In genomic region chr4:80184053-80184790, GRCh38 we compare ENCODE assay signal across 8 cellular contexts. TPM values are rescaled to one million over a fixed set of nuclear protein-coding genes. Genes with fewer than 3 reads are reported as not detected.
A peak's percentile ranks its signal among the peaks of the same experiment; 100 is the strongest.
DNase-seq lines count a peak whose midpoint lies in the region; ATAC-seq and TF ChIP-seq lines count a peak whose summit lies in the region.

No MANE protein-coding gene starts in this region.

- CTCF ChIA-PET in CD8-positive, alpha-beta memory T cell (lab: Charles Lee): interaction anchor here (0.6 to 13.4 kb wide), 17 partner anchors 11 to 112 kb away, joined by 3 to 194 read pairs (median 5); partner anchors contain the start of genes ANTXR2 and PRDM8
- CTCF ChIA-PET in PC-9 (lab: Charles Lee): no interaction called here

- H3K4me2 ChIP-seq in PC-9: peak overlapping the region; percentile 91

- peaks cover 36% of the 10 kb centered on the region for H3K4me1 ChIP-seq in CD8-positive, alpha-beta memory T cell (ENCODE audit: insufficient read depth, low read length)
- no peaks in the 10 kb centered on the region for H3K4me1 ChIP-seq in PC-9 (replicated peaks; ENCODE audit: insufficient read depth)
- H3K4me1 ChIP-seq in gastroesophageal sphincter: peaks cover 0 to 61% (median 5%) of the 10 kb centered on the region in 3 donors
- H3K4me1 ChIP-seq in suprapubic skin: peaks cover 33% of the 10 kb centered on the region

- H3F3A ChIP-seq in PC-9 (ENCODE audit: insufficient read depth, low read depth): no peaks in the 10 kb centered on the region

- ATAC-seq in GM19455 (IDR thresholded peaks at IDR 0.05; ENCODE audit: unreplicated experiment) (peak; percentile 95), HG03571 (IDR thresholded peaks at IDR 0.05; ENCODE audit: unreplicated experiment) (peak; percentile 91), gastroesophageal sphincter (peak; percentile 95)

- H3K9me3 ChIP-seq in CD8-positive, alpha-beta memory T cell (ENCODE audit: low read length): no peaks in the 10 kb centered on the region
- H3K9me3 ChIP-seq in PC-9 (ENCODE audit: insufficient read depth, low read depth): no peaks in the 10 kb centered on the region
- H3K9me3 ChIP-seq in gastroesophageal sphincter: peaks cover 0 to 8% (median 0%) of the 10 kb centered on the region in 3 donors
- H3K9me3 ChIP-seq in suprapubic skin: peaks cover 1% of the 10 kb centered on the region

- peak overlapping the region; percentile 97 for H3K4me3 ChIP-seq in CD8-positive, alpha-beta memory T cell (ENCODE audit: low read length)
- H3K4me3 ChIP-seq in PC-9 (peak overlapping the region; percentile 74), gastroesophageal sphincter (peak overlapping the region; percentile 83 to 92), suprapubic skin (peak overlapping the region; percentile 62)

- intact Hi-C loops in PC-9 (cut with micrococcal nuclease; ENCODE audit: unreplicated experiment): loop anchor here (5.0 to 10.0 kb wide), 3 partner anchors 59 to 942 kb away; partner anchors contain the start of gene ANTXR2

- POLR2A ChIA-PET in CD8-positive, alpha-beta memory T cell (lab: Charles Lee): interaction anchor here (0.7 to 4.6 kb wide), 7 partner anchors 12 to 112 kb away, joined by 3 to 34 read pairs (median 12); partner anchors contain the start of genes ANTXR2 and PRDM8
- POLR2A ChIA-PET in PC-9 (lab: Charles Lee; ENCODE audit: unreplicated experiment): no interaction called here

- H3K79me2 ChIP-seq in PC-9 (ENCODE audit: low read depth): no peaks in the 10 kb centered on the region

- H2AFZ ChIP-seq in PC-9: peak overlapping the region; percentile 88

- no peaks in the 10 kb centered on the region for H4K20me1 ChIP-seq in PC-9 (ENCODE audit: insufficient read depth)

- H3K4me3 Mint-ChIP-seq in CD8-positive, alpha-beta memory T cell: peak overlapping the region; percentile 96 to 100 (median 99)

- no peaks in the 10 kb centered on the region for H3K36me3 ChIP-seq in CD8-positive, alpha-beta memory T cell (ENCODE audit: insufficient read depth, low read length)
- H3K36me3 ChIP-seq in PC-9 (ENCODE audit: low read depth) (no peaks in the 10 kb centered on the region), gastroesophageal sphincter (peaks cover 0 to 8% of the 10 kb centered on the region in 2 donors), suprapubic skin (no peaks in the 10 kb centered on the region)

- H3K27me3 ChIP-seq in CD8-positive, alpha-beta memory T cell (ENCODE audit: insufficient read depth, low read length, poor library complexity, severe bottlenecking): no peaks in the 10 kb centered on the region
- H3K27me3 ChIP-seq in PC-9 (ENCODE audit: insufficient read depth, low read depth) (no peaks in the 10 kb centered on the region), gastroesophageal sphincter (no peaks in the 10 kb centered on the region), suprapubic skin (peaks cover 55% of the 10 kb centered on the region)

- peak; percentile 72 for TF ChIP-seq CTCF in PC-9 (conservative IDR thresholded peaks at IDR 0.05)
- TF ChIP-seq CTCF in gastroesophageal sphincter (IDR thresholded peaks at IDR 0.05): peak; percentile 92 to 98 (median 95)
- TF ChIP-seq CTCF in suprapubic skin (IDR thresholded peaks at IDR 0.05): peak; percentile 60 to 92

- no peaks in the 10 kb centered on the region for H3K9me2 ChIP-seq in PC-9 (ENCODE audit: insufficient read depth)

- H3K36me3 Mint-ChIP-seq in CD8-positive, alpha-beta memory T cell: peaks cover 0 to 15% (median 3%) of the 10 kb centered on the region in 3 donors

- BruUV-seq in PC-9 (replicated peaks; lab: Mats Ljungman, UMichigan): no TSS peak

- H3K9me3 Mint-ChIP-seq in CD8-positive, alpha-beta memory T cell: peaks cover 3 to 10% (median 4%) of the 10 kb centered on the region in 5 donors

- no peak for TF ChIP-seq EP300 in gastroesophageal sphincter (IDR thresholded peaks at IDR 0.05)
- TF ChIP-seq EP300 in suprapubic skin (IDR thresholded peaks at IDR 0.05): no peak

- H3K4me1 Mint-ChIP-seq in CD8-positive, alpha-beta memory T cell: peaks cover 58 to 64% (median 59%) of the 10 kb centered on the region in 3 donors

- H3K27me3 Mint-ChIP-seq in CD8-positive, alpha-beta memory T cell: peaks cover 0 to 7% of the 10 kb centered on the region in 2 donors

- TF ChIP-seq POLR2A in gastroesophageal sphincter (IDR thresholded peaks at IDR 0.05) (peak in 1 of 2 donors; percentile 33), suprapubic skin (IDR thresholded peaks at IDR 0.05) (no peak)

- H3K27ac ChIP-seq in CD8-positive, alpha-beta memory T cell (ENCODE audit: low read depth, low read length): peak overlapping the region; percentile 83
- no peak overlapping the region for H3K27ac ChIP-seq in PC-9
- H3K27ac ChIP-seq in gastroesophageal sphincter: peak overlapping the region; percentile 83 to 91 (median 90)
- peak overlapping the region; percentile 76 for H3K27ac ChIP-seq in suprapubic skin

- 0% methylated on average over 2 to 7 of the region's 45 CpGs for WGBS in gastroesophageal sphincter (ENCODE audit: low coverage in 1 of 2), 2 donors
- WGBS in suprapubic skin: under 1% methylated on average over 25 of the region's 45 CpGs

- H3K27ac Mint-ChIP-seq in CD8-positive, alpha-beta memory T cell: peak overlapping the region; percentile 87 to 98 (median 98)

- peak; percentile 87 to 93 (median 89) for DNase-seq in CD8-positive, alpha-beta memory T cell
- DNase-seq in PC-9: peak in 1 of 2 experiments; percentile 72
- DNase-seq in activated effector memory CD4-positive, alpha-beta T cell treated with anti-CD3 and anti-CD28 coated beads, Interleukin-2, amount 50 U/mL, for 16 hours: peak; percentile 98
- DNase-seq in occipital lobe (lab: John Stamatoyannopoulos, UW): peak; percentile 63
- DNase-seq in suprapubic skin (ENCODE audit: low spot score in 2 of 2): peak; percentile 89 to 91

RNA-seq across cellular contexts. Expression of gene PRDM8, which starts 13.1 kb away (rescaled TPM):
- 10 to 100 TPM; 10.9 to 12.7 TPM for total RNA-seq in CD8-positive, alpha-beta memory T cell
- polyA plus RNA-seq in CD8-positive, alpha-beta memory T cell: 2.4 TPM
- total RNA-seq in PC-9 (2021) (0.26 and 0.88 TPM in 2 replicates), gastroesophageal sphincter (10 to 100 TPM; 31.2 to 43.6 (median 36.9) TPM), occipital lobe (24.6 TPM), suprapubic skin (1 to 10 TPM in 2 of 4 donors, under 1 TPM in 2; 0.49 to 1.9 (median 1.1) TPM)
